In genomic region chr4:37757705-37758104, GRCh38 we compare ENCODE assay signal across 16 cellular contexts.
DNase-seq lines count a peak whose midpoint lies in the region; ATAC-seq and TF ChIP-seq lines count a peak whose summit lies in the region.
"Had no signal": no experiment of that assay in that cellular context is flagged by ENCODE, and none has a peak within 500 bp of the region (broad histone marks: within the 10 kb centered on the region; RNA-seq: fewer than 3 reads in every experiment).

No MANE protein-coding gene starts in this region.

- no peaks in the 10 kb centered on the region for H3K36me3 Mint-ChIP-seq in naive thymus-derived CD4-positive, alpha-beta T cell

- peaks cover 11 to 38% (median 21%) of the 10 kb centered on the region in 7 donors for H3K4me1 Mint-ChIP-seq in naive thymus-derived CD4-positive, alpha-beta T cell

- peak overlapping the region in 2 of 10 donors; percentile 12 to 46 for H3K4me3 Mint-ChIP-seq in naive thymus-derived CD4-positive, alpha-beta T cell
- H3K4me3 Mint-ChIP-seq: activated CD4-positive, alpha-beta memory T cell treated with anti-CD3 and anti-CD28 coated beads, Interleukin-2, amount 10 ng/mL, durations not matched to agents 7 days and 5 days; stimulated activated naive CD8-positive, alpha-beta T cell treated with anti-CD3 and anti-CD28 coated beads, Interleukin-15, amount 100 ng/mL, for 72 hours had no signal

- peak overlapping the region in 7 of 9 donors; percentile 0 to 86 (median 65) for H3K27ac Mint-ChIP-seq in naive thymus-derived CD4-positive, alpha-beta T cell
- H3K27ac Mint-ChIP-seq: activated CD4-positive, alpha-beta memory T cell treated with anti-CD3 and anti-CD28 coated beads, Interleukin-2, amount 10 ng/mL, durations not matched to agents 7 days and 5 days; stimulated activated naive CD8-positive, alpha-beta T cell treated with anti-CD3 and anti-CD28 coated beads, Interleukin-15, amount 100 ng/mL, for 72 hours had no signal

- TF ChIP-seq POLR2A in breast epithelium (IDR thresholded peaks at IDR 0.05), result no peak

- POLR2A ChIA-PET in naive thymus-derived CD4-positive, alpha-beta T cell (lab: Charles Lee), result interaction anchor here (1.5 kb wide), 1 partner anchor 23 kb away, joined by 3 read pairs; no protein-coding TSS in a partner anchor

- TF ChIP-seq CTCF in breast epithelium (IDR thresholded peaks at IDR 0.05), result no peak

- H3K4me1 ChIP-seq in breast epithelium, result no peaks in the 10 kb centered on the region
- peaks cover 0 to 12% of the 10 kb centered on the region in 2 donors for H3K4me1 ChIP-seq in naive thymus-derived CD4-positive, alpha-beta T cell (ENCODE audit: control insufficient read depth in 2 of 2, insufficient read depth in 2 of 2, low read length in 2 of 2)

- no peaks in the 10 kb centered on the region for H3K36me3 ChIP-seq in breast epithelium
- H3K36me3 ChIP-seq in naive thymus-derived CD4-positive, alpha-beta T cell (ENCODE audit: control insufficient read depth in 2 of 3, insufficient read depth in 3 of 3, low read length in 3 of 3), result no peaks in the 10 kb centered on the region

- H3K4me3 ChIP-seq in breast epithelium, result no peak overlapping the region
- no peak overlapping the region for H3K4me3 ChIP-seq in naive thymus-derived CD4-positive, alpha-beta T cell (ENCODE audit: low read length)

- CTCF ChIA-PET in naive thymus-derived CD4-positive, alpha-beta T cell (lab: Charles Lee), result no interaction called here

- peak; percentile 45 to 57 for DNase-seq in AML-193 (lab: John Stamatoyannopoulos, UW)
- DNase-seq in breast epithelium (ENCODE audit: low spot score in 2 of 2), result no peak
- DNase-seq in naive thymus-derived CD4-positive, alpha-beta T cell, result no peak
- no peak for DNase-seq in COR-L47 (lab: John Stamatoyannopoulos, UW)
- DNase-seq in NCI-H82 (lab: John Stamatoyannopoulos, UW), result no peak
- DNase-seq: activated CD4-positive, alpha-beta memory T cell treated with anti-CD3 and anti-CD28 coated beads, Interleukin-2, amount 10 ng/mL, durations not matched to agents 7 days and 5 days; cortex of kidney; DMS 273 treated with DMSO at 0.1 percent for 48 hours; erythroblast; NCI-H345; posterior cingulate gyrus; stimulated activated naive CD8-positive, alpha-beta T cell treated with anti-CD3 and anti-CD28 coated beads, Interleukin-15, amount 100 ng/mL, for 72 hours had no signal

- H3K9me3 ChIP-seq in breast epithelium, result no peaks in the 10 kb centered on the region
- H3K9me3 ChIP-seq in naive thymus-derived CD4-positive, alpha-beta T cell (ENCODE audit: control insufficient read depth in 2 of 3, low read length in 3 of 3), result no peaks in the 10 kb centered on the region

- ATAC-seq in GM18502 (IDR thresholded peaks at IDR 0.05; ENCODE audit: poor library complexity, unreplicated experiment) (peak; percentile 22), GM18909 (IDR thresholded peaks at IDR 0.05; ENCODE audit: poor library complexity, unreplicated experiment) (no peak), HG03460 (IDR thresholded peaks at IDR 0.05; ENCODE audit: unreplicated experiment) (no peak)
- peak; percentile 18 for ATAC-seq in naive thymus-derived CD4-positive, alpha-beta T cell

- H3K27me3 ChIP-seq in breast epithelium, result no peaks in the 10 kb centered on the region
- no peaks in the 10 kb centered on the region for H3K27me3 ChIP-seq in naive thymus-derived CD4-positive, alpha-beta T cell (ENCODE audit: control insufficient read depth in 2 of 2, insufficient read depth in 2 of 2, low read length in 2 of 2)

- H3K27me3 Mint-ChIP-seq in naive thymus-derived CD4-positive, alpha-beta T cell, result no peaks in the 10 kb centered on the region
- H3K27me3 Mint-ChIP-seq: activated CD4-positive, alpha-beta memory T cell treated with anti-CD3 and anti-CD28 coated beads, Interleukin-2, amount 10 ng/mL, durations not matched to agents 7 days and 5 days; stimulated activated naive CD8-positive, alpha-beta T cell treated with anti-CD3 and anti-CD28 coated beads, Interleukin-15, amount 100 ng/mL, for 72 hours had no signal

- no peaks in the 10 kb centered on the region for H3K9me3 Mint-ChIP-seq in naive thymus-derived CD4-positive, alpha-beta T cell
- H3K9me3 Mint-ChIP-seq: activated CD4-positive, alpha-beta memory T cell treated with anti-CD3 and anti-CD28 coated beads, Interleukin-2, amount 10 ng/mL, durations not matched to agents 7 days and 5 days; stimulated activated naive CD8-positive, alpha-beta T cell treated with anti-CD3 and anti-CD28 coated beads, Interleukin-15, amount 100 ng/mL, for 72 hours had no signal

- peak overlapping the region; percentile 14 to 26 for H3K27ac ChIP-seq in breast epithelium
- H3K27ac ChIP-seq in naive thymus-derived CD4-positive, alpha-beta T cell (ENCODE audit: low read depth, low read length), result no peak overlapping the region
- H3K27ac ChIP-seq: KMS-11 had no signal

- intact Hi-C loops in breast epithelium (cut with DNase I; ENCODE audit: low total_unique reads), result no loop called here
- intact Hi-C loops in naive thymus-derived CD4-positive, alpha-beta T cell (cut with micrococcal nuclease), result loop anchor here in 1 of 2 donors (2.0 kb wide), 1 partner anchor 23 kb away; no protein-coding TSS in a partner anchor

Comparison
In these comparisons a context has a peak if more than half of its experiments do, and no peak if none do; other contexts are left out.
1. DNase-seq: peak in AML-193 (2 of 2); none in breast epithelium (0 of 2), naive thymus-derived CD4-positive, alpha-beta T cell (0 of 9), COR-L47 (single experiment) and NCI-H82 (single experiment).
2. ATAC-seq: peak in GM18502 (single experiment) and naive thymus-derived CD4-positive, alpha-beta T cell (single experiment); none in GM18909 (single experiment) and HG03460 (single experiment).